1 cellular context compared by ENCODE assay signal in the genomic region with DNA sequence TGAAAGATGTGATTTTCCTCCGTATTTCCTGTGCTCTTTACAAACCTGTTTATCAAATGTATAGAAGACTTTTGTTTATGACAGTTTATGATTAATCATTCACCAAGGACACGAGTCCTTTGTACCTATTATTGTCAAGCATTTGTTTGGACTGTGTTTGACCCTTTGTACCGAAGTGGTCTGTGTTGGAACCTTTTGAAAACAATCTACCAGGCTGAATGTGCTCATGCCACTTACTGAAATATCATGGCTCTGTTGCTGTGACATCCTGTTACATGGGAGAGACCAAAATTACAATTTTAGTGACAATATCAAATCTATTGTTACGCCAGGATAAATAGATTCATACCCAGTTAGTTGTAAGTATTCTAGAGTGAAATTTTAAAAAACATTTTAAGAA.
TF ChIP-seq lines count a peak whose summit lies in the region.

No MANE protein-coding gene starts in this region.

TF ChIP-seq in HepG2, 621 proteins besides CTCF, POLR2A, EP300 and RAD21 (continued from another document and continues in another):
- TF ChIP-seq, protein P1, sequence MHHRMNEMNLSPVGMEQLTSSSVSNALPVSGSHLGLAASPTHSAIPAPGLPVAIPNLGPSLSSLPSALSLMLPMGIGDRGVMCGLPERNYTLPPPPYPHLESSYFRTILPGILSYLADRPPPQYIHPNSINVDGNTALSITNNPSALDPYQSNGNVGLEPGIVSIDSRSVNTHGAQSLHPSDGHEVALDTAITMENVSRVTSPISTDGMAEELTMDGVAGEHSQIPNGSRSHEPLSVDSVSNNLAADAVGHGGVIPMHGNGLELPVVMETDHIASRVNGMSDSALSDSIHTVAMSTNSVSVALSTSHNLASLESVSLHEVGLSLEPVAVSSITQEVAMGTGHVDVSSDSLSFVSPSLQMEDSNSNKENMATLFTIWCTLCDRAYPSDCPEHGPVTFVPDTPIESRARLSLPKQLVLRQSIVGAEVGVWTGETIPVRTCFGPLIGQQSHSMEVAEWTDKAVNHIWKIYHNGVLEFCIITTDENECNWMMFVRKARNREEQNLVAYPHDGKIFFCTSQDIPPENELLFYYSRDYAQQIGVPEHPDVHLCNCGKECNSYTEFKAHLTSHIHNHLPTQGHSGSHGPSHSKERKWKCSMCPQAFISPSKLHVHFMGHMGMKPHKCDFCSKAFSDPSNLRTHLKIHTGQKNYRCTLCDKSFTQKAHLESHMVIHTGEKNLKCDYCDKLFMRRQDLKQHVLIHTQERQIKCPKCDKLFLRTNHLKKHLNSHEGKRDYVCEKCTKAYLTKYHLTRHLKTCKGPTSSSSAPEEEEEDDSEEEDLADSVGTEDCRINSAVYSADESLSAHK (CRISPR knock-in tag; IDR thresholded peaks at IDR 0.05; ENCODE audit: borderline replicate concordance), result no peak
- TF ChIP-seq SIN3B (IDR thresholded peaks at IDR 0.05; ENCODE audit: low read length) (no peak), GZF1 (CRISPR knock-in tag; IDR thresholded peaks at IDR 0.05) (no peak), ZNF12 (CRISPR knock-in tag; IDR thresholded peaks at IDR 0.05) (no peak), SALL1 (CRISPR knock-in tag; IDR thresholded peaks at IDR 0.05) (peak; percentile 75; the same call in 1 of the 2 replicates), ASH2L (IDR thresholded peaks at IDR 0.05; ENCODE audit: insufficient read length, low read depth, low read length) (peak; percentile 83), FOSL1 (CRISPR knock-in tag; IDR thresholded peaks at IDR 0.05; ENCODE audit: borderline replicate concordance) (no peak), NFE2L1 (CRISPR knock-in tag; IDR thresholded peaks at IDR 0.05; ENCODE audit: borderline replicate concordance) (no peak), ZBTB7B (CRISPR knock-in tag; IDR thresholded peaks at IDR 0.05) (no peak), MBNL3 (CRISPR knock-in tag; conservative IDR thresholded peaks at IDR 0.05) (no peak), ZNF792 (CRISPR knock-in tag; IDR thresholded peaks at IDR 0.05) (no peak), DNMT3B (CRISPR knock-in tag; conservative IDR thresholded peaks at IDR 0.05) (no peak), POGZ (CRISPR knock-in tag; IDR thresholded peaks at IDR 0.05) (peak; percentile 54; the same call in 1 of the 2 replicates), ZNF607 (CRISPR knock-in tag; IDR thresholded peaks at IDR 0.05; ENCODE audit: borderline replicate concordance) (no peak), ZNF232 (CRISPR knock-in tag; IDR thresholded peaks at IDR 0.05; ENCODE audit: borderline replicate concordance) (no peak), JUNB (CRISPR knock-in tag; IDR thresholded peaks at IDR 0.05; ENCODE audit: borderline replicate concordance) (no peak), FOXO1 (CRISPR knock-in tag; IDR thresholded peaks at IDR 0.05) (peak; percentile 83; the same call in 1 of the 2 replicates), HNF4G (IDR thresholded peaks at IDR 0.05; ENCODE audit: borderline replicate concordance, low read depth, low read length) (0 out of 2 replicates have a peak, but pooled peaks have one; percentile 28), HNF4G (CRISPR knock-in tag; IDR thresholded peaks at IDR 0.05; ENCODE audit: borderline replicate concordance, low read depth) (no peak), KDM3A (CRISPR knock-in tag; IDR thresholded peaks at IDR 0.05; ENCODE audit: low read depth) (no peak), ZMYM3 (CRISPR knock-in tag; IDR thresholded peaks at IDR 0.05) (no peak), ZNF562 (CRISPR knock-in tag; IDR thresholded peaks at IDR 0.05; ENCODE audit: borderline replicate concordance) (no peak), NR2F6 (IDR thresholded peaks at IDR 0.05) (peak; percentile 49), NR2F6 (CRISPR knock-in tag; IDR thresholded peaks at IDR 0.05) (peak; percentile 48; the same call in 1 of the 2 replicates), JUN (CRISPR knock-in tag; IDR thresholded peaks at IDR 0.05) (no peak), ZNF10 (CRISPR knock-in tag; IDR thresholded peaks at IDR 0.05; ENCODE audit: borderline replicate concordance, low read depth) (no peak), SRSF4 (IDR thresholded peaks at IDR 0.05; ENCODE audit: low read depth, low read length, poor library complexity, severe bottlenecking) (no peak), ZNF33A (CRISPR knock-in tag; IDR thresholded peaks at IDR 0.05; ENCODE audit: borderline replicate concordance) (no peak), GATAD2A (CRISPR knock-in tag; IDR thresholded peaks at IDR 0.05) (peak; percentile 57), MXD4 (CRISPR knock-in tag; IDR thresholded peaks at IDR 0.05) (no peak), HDAC1 (CRISPR knock-in tag; IDR thresholded peaks at IDR 0.05) (peak; percentile 32; the same call in 1 of the 2 replicates), ZNF775 (CRISPR knock-in tag; IDR thresholded peaks at IDR 0.05; ENCODE audit: borderline replicate concordance) (no peak)
- TF ChIP-seq, protein P2, sequence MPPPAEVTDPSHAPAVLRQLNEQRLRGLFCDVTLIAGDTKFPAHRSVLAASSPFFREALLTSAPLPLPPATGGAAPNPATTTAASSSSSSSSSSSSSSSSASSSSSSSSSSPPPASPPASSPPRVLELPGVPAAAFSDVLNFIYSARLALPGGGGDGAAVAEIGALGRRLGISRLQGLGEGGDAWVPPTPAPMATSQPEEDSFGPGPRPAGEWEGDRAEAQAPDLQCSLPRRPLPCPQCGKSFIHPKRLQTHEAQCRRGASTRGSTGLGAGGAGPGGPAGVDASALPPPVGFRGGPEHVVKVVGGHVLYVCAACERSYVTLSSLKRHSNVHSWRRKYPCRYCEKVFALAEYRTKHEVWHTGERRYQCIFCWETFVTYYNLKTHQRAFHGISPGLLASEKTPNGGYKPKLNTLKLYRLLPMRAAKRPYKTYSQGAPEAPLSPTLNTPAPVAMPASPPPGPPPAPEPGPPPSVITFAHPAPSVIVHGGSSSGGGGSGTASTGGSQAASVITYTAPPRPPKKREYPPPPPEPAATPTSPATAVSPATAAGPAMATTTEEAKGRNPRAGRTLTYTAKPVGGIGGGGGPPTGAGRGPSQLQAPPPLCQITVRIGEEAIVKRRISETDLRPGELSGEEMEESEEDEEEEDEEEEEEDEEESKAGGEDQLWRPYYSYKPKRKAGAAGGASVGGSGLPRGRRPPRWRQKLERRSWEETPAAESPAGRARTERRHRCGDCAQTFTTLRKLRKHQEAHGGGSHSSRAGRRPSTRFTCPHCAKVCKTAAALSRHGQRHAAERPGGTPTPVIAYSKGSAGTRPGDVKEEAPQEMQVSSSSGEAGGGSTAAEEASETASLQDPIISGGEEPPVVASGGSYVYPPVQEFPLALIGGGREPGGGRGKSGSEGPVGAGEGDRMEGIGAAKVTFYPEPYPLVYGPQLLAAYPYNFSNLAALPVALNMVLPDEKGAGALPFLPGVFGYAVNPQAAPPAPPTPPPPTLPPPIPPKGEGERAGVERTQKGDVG (CRISPR knock-in tag; IDR thresholded peaks at IDR 0.05; ENCODE audit: borderline replicate concordance), result no peak
- TF ChIP-seq, protein P3, sequence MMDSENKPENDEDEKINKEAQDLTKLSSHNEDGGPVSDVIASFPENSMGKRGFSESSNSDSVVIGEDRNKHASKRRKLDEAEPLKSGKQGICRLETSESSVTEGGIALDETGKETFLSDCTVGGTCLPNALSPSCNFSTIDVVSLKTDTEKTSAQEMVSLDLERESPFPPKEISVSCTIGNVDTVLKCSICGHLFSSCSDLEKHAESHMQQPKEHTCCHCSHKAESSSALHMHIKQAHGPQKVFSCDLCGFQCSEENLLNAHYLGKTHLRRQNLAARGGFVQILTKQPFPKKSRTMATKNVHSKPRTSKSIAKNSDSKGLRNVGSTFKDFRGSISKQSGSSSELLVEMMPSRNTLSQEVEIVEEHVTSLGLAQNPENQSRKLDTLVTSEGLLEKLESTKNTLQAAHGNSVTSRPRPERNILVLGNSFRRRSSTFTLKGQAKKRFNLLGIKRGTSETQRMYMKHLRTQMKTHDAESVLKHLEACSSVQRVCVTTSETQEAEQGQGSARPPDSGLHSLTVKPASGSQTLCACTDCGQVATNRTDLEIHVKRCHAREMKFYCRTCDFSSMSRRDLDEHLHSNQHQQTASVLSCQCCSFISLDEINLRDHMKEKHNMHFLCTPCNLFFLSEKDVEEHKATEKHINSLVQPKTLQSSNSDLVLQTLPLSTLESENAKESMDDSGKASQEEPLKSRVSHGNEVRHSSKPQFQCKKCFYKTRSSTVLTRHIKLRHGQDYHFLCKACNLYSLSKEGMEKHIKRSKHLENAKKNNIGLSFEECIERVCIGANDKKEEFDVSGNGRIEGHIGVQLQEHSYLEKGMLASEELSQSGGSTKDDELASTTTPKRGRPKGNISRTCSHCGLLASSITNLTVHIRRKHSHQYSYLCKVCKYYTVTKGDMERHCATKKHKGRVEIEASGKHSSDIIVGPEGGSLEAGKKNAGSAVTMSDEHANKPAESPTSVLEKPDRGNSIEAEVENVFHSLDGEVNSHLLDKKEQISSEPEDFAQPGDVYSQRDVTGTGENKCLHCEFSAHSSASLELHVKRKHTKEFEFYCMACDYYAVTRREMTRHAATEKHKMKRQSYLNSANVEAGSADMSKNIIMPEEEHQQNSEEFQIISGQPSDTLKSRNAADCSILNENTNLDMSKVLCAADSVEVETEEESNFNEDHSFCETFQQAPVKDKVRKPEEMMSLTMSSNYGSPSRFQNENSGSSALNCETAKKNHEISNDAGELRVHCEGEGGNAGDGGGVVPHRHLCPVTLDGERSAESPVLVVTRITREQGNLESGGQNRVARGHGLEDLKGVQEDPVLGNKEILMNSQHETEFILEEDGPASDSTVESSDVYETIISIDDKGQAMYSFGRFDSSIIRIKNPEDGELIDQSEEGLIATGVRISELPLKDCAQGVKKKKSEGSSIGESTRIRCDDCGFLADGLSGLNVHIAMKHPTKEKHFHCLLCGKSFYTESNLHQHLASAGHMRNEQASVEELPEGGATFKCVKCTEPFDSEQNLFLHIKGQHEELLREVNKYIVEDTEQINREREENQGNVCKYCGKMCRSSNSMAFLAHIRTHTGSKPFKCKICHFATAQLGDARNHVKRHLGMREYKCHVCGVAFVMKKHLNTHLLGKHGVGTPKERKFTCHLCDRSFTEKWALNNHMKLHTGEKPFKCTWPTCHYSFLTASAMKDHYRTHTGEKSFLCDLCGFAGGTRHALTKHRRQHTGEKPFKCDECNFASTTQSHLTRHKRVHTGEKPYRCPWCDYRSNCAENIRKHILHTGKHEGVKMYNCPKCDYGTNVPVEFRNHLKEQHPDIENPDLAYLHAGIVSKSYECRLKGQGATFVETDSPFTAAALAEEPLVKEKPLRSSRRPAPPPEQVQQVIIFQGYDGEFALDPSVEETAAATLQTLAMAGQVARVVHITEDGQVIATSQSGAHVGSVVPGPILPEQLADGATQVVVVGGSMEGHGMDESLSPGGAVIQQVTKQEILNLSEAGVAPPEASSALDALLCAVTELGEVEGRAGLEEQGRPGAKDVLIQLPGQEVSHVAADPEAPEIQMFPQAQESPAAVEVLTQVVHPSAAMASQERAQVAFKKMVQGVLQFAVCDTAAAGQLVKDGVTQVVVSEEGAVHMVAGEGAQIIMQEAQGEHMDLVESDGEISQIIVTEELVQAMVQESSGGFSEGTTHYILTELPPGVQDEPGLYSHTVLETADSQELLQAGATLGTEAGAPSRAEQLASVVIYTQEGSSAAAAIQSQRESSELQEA (CRISPR knock-in tag; IDR thresholded peaks at IDR 0.05; ENCODE audit: not compliant biosample characterization), result no peak
- TF ChIP-seq, protein P4, sequence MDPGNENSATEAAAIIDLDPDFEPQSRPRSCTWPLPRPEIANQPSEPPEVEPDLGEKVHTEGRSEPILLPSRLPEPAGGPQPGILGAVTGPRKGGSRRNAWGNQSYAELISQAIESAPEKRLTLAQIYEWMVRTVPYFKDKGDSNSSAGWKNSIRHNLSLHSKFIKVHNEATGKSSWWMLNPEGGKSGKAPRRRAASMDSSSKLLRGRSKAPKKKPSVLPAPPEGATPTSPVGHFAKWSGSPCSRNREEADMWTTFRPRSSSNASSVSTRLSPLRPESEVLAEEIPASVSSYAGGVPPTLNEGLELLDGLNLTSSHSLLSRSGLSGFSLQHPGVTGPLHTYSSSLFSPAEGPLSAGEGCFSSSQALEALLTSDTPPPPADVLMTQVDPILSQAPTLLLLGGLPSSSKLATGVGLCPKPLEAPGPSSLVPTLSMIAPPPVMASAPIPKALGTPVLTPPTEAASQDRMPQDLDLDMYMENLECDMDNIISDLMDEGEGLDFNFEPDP (CRISPR knock-in tag; conservative IDR thresholded peaks at IDR 0.05), result no peak
- TF ChIP-seq, protein P5, sequence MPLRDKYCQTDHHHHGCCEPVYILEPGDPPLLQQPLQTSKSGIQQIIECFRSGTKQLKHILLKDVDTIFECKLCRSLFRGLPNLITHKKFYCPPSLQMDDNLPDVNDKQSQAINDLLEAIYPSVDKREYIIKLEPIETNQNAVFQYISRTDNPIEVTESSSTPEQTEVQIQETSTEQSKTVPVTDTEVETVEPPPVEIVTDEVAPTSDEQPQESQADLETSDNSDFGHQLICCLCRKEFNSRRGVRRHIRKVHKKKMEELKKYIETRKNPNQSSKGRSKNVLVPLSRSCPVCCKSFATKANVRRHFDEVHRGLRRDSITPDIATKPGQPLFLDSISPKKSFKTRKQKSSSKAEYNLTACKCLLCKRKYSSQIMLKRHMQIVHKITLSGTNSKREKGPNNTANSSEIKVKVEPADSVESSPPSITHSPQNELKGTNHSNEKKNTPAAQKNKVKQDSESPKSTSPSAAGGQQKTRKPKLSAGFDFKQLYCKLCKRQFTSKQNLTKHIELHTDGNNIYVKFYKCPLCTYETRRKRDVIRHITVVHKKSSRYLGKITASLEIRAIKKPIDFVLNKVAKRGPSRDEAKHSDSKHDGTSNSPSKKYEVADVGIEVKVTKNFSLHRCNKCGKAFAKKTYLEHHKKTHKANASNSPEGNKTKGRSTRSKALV (CRISPR knock-in tag; IDR thresholded peaks at IDR 0.05), result no peak
- TF ChIP-seq, protein P6, sequence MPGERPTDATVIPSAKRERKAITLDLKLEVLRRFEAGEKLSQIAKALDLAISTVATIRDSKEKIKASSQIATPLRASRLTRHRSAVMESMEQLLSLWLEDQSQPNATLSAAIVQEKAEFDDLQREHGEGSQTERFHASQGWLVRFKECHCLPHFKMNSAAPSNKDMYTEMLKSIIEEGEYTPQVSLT (CRISPR knock-in tag; IDR thresholded peaks at IDR 0.05; ENCODE audit: borderline replicate concordance, low read depth), result no peak
- TF ChIP-seq, protein P7, sequence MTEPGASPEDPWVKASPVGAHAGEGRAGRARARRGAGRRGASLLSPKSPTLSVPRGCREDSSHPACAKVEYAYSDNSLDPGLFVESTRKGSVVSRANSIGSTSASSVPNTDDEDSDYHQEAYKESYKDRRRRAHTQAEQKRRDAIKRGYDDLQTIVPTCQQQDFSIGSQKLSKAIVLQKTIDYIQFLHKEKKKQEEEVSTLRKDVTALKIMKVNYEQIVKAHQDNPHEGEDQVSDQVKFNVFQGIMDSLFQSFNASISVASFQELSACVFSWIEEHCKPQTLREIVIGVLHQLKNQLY (CRISPR knock-in tag; IDR thresholded peaks at IDR 0.05), result peak; percentile 48; the same call in 1 of the 2 replicates
